In genomic region chr15:46312133-46312740, GRCh38 we compare ENCODE assay signal across 8 cellular contexts.
A peak's percentile ranks its signal among the peaks of the same experiment; 100 is the strongest.
DNase-seq lines count a peak whose midpoint lies in the region; ATAC-seq and TF ChIP-seq lines count a peak whose summit lies in the region.

No MANE protein-coding gene starts in this region.

- WGBS in endodermal cell (ENCODE audit: insufficient coverage in 1 of 2, insufficient read length in 1 of 2), 2 experiments = 0 to 34% methylated on average over 1 to 2 of the region's 2 CpGs

- H3K9ac ChIP-seq in endodermal cell (ENCODE audit: extremely low read depth, low read length, poor library complexity, severe bottlenecking) = no peak overlapping the region

- peak; percentile 91 for ATAC-seq in GM19395 (IDR thresholded peaks at IDR 0.05; ENCODE audit: unreplicated experiment)
- peak; percentile 89 for ATAC-seq in HG03457 (IDR thresholded peaks at IDR 0.05; ENCODE audit: unreplicated experiment)
- ATAC-seq in stimulated activated memory B cell treated with anti-CD40 and anti-IgM and Interleukin-4, amounts not matched to agents 10 μg/mL and 1 μg/mL and 100 μg/mL, for 72 hours = peak; percentile 80

- H3K27me3 ChIP-seq in endodermal cell (ENCODE audit: control insufficient read depth, insufficient read depth, low read length, poor library complexity, severe bottlenecking) = peaks cover 7% of the 10 kb centered on the region

- H3K9me3 ChIP-seq in endodermal cell (ENCODE audit: control insufficient read depth, low read length) = no peaks in the 10 kb centered on the region

- TF ChIP-seq CTCF in endodermal cell (conservative IDR thresholded peaks at IDR 0.05) = peak; percentile 97
- TF ChIP-seq CTCF in mesothelial cell of epicardium (IDR thresholded peaks at IDR 0.05; ENCODE audit: unreplicated experiment) = peak; percentile 61

- DNase-seq in COLO668 (lab: John Stamatoyannopoulos, UW; ENCODE audit: unreplicated experiment) = peak; percentile 77
- DNase-seq in NCI-H526 treated with DMSO at 0.1 percent for 48 hours (lab: John Stamatoyannopoulos, UW) = peak; percentile 45
- DNase-seq in activated CD4-positive, alpha-beta T cell treated with anti-CD3 and anti-CD28 coated beads, Interleukin-2, amount 50 U/mL, for 24 hours (ENCODE audit: low read depth in 1 of 2, low spot score in 1 of 2) = peak; percentile 14 to 31
- DNase-seq in endodermal cell = peak; percentile 95
- peak; percentile 49 to 85 for DNase-seq in mesothelial cell of epicardium (ENCODE audit: low spot score in 2 of 2, unreplicated experiment in 2 of 2)

- H3K27me3 Mint-ChIP-seq in endodermal cell (ENCODE audit: insufficient read depth) = no peaks in the 10 kb centered on the region
- H3K27me3 Mint-ChIP-seq in mesothelial cell of epicardium (ENCODE audit: low read depth) = peaks cover 18% of the 10 kb centered on the region
- peaks cover 8% of the 10 kb centered on the region for H3K27me3 Mint-ChIP-seq in stimulated activated memory B cell treated with anti-CD40 and anti-IgM and Interleukin-4, amounts not matched to agents 10 μg/mL and 1 μg/mL and 100 μg/mL, for 72 hours

- H3K36me3 ChIP-seq in endodermal cell (ENCODE audit: control insufficient read depth, insufficient read depth, low read length) = no peaks in the 10 kb centered on the region

- no peak overlapping the region for H3K27ac ChIP-seq in endodermal cell (ENCODE audit: low read depth, low read length)

- H3K4me1 Mint-ChIP-seq in endodermal cell (peaks cover 1% of the 10 kb centered on the region), mesothelial cell of epicardium (no peaks in the 10 kb centered on the region)
- no peaks in the 10 kb centered on the region for H3K4me1 Mint-ChIP-seq in stimulated activated memory B cell treated with anti-CD40 and anti-IgM and Interleukin-4, amounts not matched to agents 10 μg/mL and 1 μg/mL and 100 μg/mL, for 72 hours

- H3K36me3 Mint-ChIP-seq in endodermal cell (ENCODE audit: low read depth) (no peaks in the 10 kb centered on the region), mesothelial cell of epicardium (no peaks in the 10 kb centered on the region)
- no peaks in the 10 kb centered on the region for H3K36me3 Mint-ChIP-seq in stimulated activated memory B cell treated with anti-CD40 and anti-IgM and Interleukin-4, amounts not matched to agents 10 μg/mL and 1 μg/mL and 100 μg/mL, for 72 hours

- H3K27ac Mint-ChIP-seq in endodermal cell (no peak overlapping the region), mesothelial cell of epicardium (no peak overlapping the region)
- no peak overlapping the region for H3K27ac Mint-ChIP-seq in stimulated activated memory B cell treated with anti-CD40 and anti-IgM and Interleukin-4, amounts not matched to agents 10 μg/mL and 1 μg/mL and 100 μg/mL, for 72 hours

- no peak overlapping the region for H3K4me3 ChIP-seq in endodermal cell (ENCODE audit: low read length)

- H3K4me3 Mint-ChIP-seq in endodermal cell = no peak overlapping the region
- no peak overlapping the region for H3K4me3 Mint-ChIP-seq in mesothelial cell of epicardium
- H3K4me3 Mint-ChIP-seq in stimulated activated memory B cell treated with anti-CD40 and anti-IgM and Interleukin-4, amounts not matched to agents 10 μg/mL and 1 μg/mL and 100 μg/mL, for 72 hours = no peak overlapping the region

- H3K9me3 Mint-ChIP-seq in endodermal cell = no peaks in the 10 kb centered on the region
- no peaks in the 10 kb centered on the region for H3K9me3 Mint-ChIP-seq in mesothelial cell of epicardium
- no peaks in the 10 kb centered on the region for H3K9me3 Mint-ChIP-seq in stimulated activated memory B cell treated with anti-CD40 and anti-IgM and Interleukin-4, amounts not matched to agents 10 μg/mL and 1 μg/mL and 100 μg/mL, for 72 hours

- H3K4me1 ChIP-seq in endodermal cell (ENCODE audit: control insufficient read depth, insufficient read depth, low read length) = no peaks in the 10 kb centered on the region

Comparison
In these comparisons a context has a peak if more than half of its experiments do, and no peak if none do; other contexts are left out.
1. DNase-seq: peak in every context shown above with its lines; median percentile 95 in endodermal cell; 77 in COLO668; 67 in mesothelial cell of epicardium; 45 in NCI-H526 treated with DMSO at 0.1 percent for 48 hours; 22 in activated CD4-positive, alpha-beta T cell treated with anti-CD3 and anti-CD28 coated beads, Interleukin-2, amount 50 U/mL, for 24 hours.